In genomic region chr19:18737954-18738351, GRCh38 we compare ENCODE assay signal across 1 cellular context.
TF ChIP-seq lines count a peak whose summit lies in the region.

No MANE protein-coding gene starts in this region.

TF ChIP-seq in K562, 482 proteins besides CTCF, POLR2A, EP300 and RAD21:
- TF ChIP-seq RAD51 (IDR thresholded peaks at IDR 0.05; ENCODE audit: borderline replicate concordance, low read depth) = no peak
- no peak for TF ChIP-seq TAF15 (IDR thresholded peaks at IDR 0.05; ENCODE audit: low read depth, low read length)
- TF ChIP-seq ZNF263 (CRISPR knock-in tag; IDR thresholded peaks at IDR 0.05; ENCODE audit: borderline replicate concordance) = 0 out of 2 replicates have a peak, but pooled peaks have one; percentile 8
